8 cellular contexts compared by ENCODE assay signal in the genomic region with DNA sequence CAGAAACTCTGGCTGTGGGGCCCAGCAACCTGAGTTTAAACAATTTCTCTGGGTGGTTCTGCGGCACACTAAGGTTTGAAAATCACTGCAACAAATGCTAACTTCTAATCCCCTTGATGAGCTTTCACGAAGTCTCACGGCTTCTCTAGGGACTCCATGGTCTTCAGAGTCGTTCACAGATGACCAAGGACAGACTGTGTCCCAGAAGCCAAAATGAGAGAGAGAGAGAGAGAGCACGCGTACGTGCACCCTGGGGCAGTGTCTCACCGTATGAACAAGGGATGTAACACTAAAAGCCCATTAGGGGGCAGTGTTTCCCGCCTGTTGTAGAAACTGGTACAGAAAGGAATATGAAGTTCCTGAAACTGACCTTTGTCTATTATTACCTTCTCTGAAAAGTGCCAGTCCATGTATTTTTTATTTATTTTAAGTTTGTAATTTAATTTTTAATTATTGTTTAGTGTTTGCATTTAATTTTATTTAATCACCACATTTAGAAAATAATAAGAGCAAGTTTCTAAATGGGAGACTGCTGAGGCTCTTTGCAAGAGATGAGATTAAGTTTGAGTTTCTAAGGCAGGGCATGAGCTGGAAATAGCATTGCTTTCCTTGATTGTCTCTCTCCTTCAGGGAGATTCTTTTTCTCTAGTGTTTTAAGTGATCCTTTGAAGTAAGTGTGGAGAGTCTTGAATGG. TPM values are rescaled to one million over a fixed set of nuclear protein-coding genes. Genes with fewer than 3 reads are reported as not detected.
DNase-seq lines count a peak whose midpoint lies in the region; ATAC-seq and TF ChIP-seq lines count a peak whose summit lies in the region.

No MANE protein-coding gene starts in this region.

- peaks cover 6% of the 10 kb centered on the region; the same call in 1 of the 2 replicates for H3K9me3 ChIP-seq in AG04450 (ENCODE audit: control insufficient read depth, insufficient read depth, low read length)
- H3K9me3 ChIP-seq in lower lobe of right lung, result no peaks in the 10 kb centered on the region

- H3K36me3 ChIP-seq in lower lobe of right lung, result no peaks in the 10 kb centered on the region

- no peaks in the 10 kb centered on the region for H3K9me3 Mint-ChIP-seq in activated CD4-positive, alpha-beta T cell treated with anti-CD3 and anti-CD28 coated beads, Interleukin-2, amount 10 ng/mL, durations not matched to agents 24 days and 14 days

- POLR2A ChIA-PET in AG04450 (lab: Yijun Ruan, JAX), result interaction anchor here (0.6 to 0.7 kb wide), 2 partner anchors 9 to 407 kb away, joined by 3 to 4 read pairs; partner anchors contain the start of gene EMP1

- H3K36me3 Mint-ChIP-seq in activated CD4-positive, alpha-beta T cell treated with anti-CD3 and anti-CD28 coated beads, Interleukin-2, amount 10 ng/mL, durations not matched to agents 24 days and 14 days (ENCODE audit: low read depth), result no peaks in the 10 kb centered on the region

- H3K4me1 Mint-ChIP-seq in activated CD4-positive, alpha-beta T cell treated with anti-CD3 and anti-CD28 coated beads, Interleukin-2, amount 10 ng/mL, durations not matched to agents 24 days and 14 days, result peaks cover 33% of the 10 kb centered on the region

- no peaks in the 10 kb centered on the region for H3K27me3 Mint-ChIP-seq in activated CD4-positive, alpha-beta T cell treated with anti-CD3 and anti-CD28 coated beads, Interleukin-2, amount 10 ng/mL, durations not matched to agents 24 days and 14 days

- H3K4me3 ChIP-seq in AG04450 (ENCODE audit: low read depth, low read length) (no peak overlapping the region), lower lobe of right lung (no peak overlapping the region)

- peak overlapping the region; percentile 89 for H3K4me3 Mint-ChIP-seq in activated CD4-positive, alpha-beta T cell treated with anti-CD3 and anti-CD28 coated beads, Interleukin-2, amount 10 ng/mL, durations not matched to agents 24 days and 14 days

- H3K27ac Mint-ChIP-seq in activated CD4-positive, alpha-beta T cell treated with anti-CD3 and anti-CD28 coated beads, Interleukin-2, amount 10 ng/mL, durations not matched to agents 24 days and 14 days, result peak overlapping the region; percentile 94

- CTCF ChIA-PET in AG04450 (lab: Charles Lee), result interaction anchor here (0.6 to 4.7 kb wide), 34 partner anchors 9 to 751 kb away, joined by 3 to 33 read pairs (median 4); partner anchors contain the start of genes DDX47 and GPRC5A

- H3K27ac ChIP-seq in AG04450 (ENCODE audit: low read depth, low read length) (no peak overlapping the region), lower lobe of right lung (peak overlapping the region; percentile 89)

- DNase-seq in AG04450 (ENCODE audit: low read depth, low spot score) (peak; percentile 59), NCI-H524 (lab: John Stamatoyannopoulos, UW) (peak; percentile 52 to 76), dermis microvascular lymphatic vessel endothelial cell (ENCODE audit: low read depth in 2 of 2) (peak; percentile 74 to 87), lower lobe of right lung (no peak)
- peak; percentile 88 for DNase-seq in activated CD4-positive, alpha-beta T cell treated with anti-CD3 and anti-CD28 coated beads, Interleukin-2, amount 10 ng/mL, durations not matched to agents 24 days and 14 days
- DNase-seq in stimulated activated CD8-positive, alpha-beta memory T cell treated with anti-CD3 and anti-CD28 coated beads, Interleukin-2, amount 100 ng/mL, for 48 hours (ENCODE audit: low read depth in 2 of 2), result peak; percentile 37 to 43

- intact Hi-C loops in activated CD4-positive, alpha-beta T cell treated with anti-CD3 and anti-CD28 coated beads, Interleukin-2, amount 10 ng/mL, durations not matched to agents 24 days and 14 days (cut with micrococcal nuclease), result loop anchor here (1.0 to 5.0 kb wide), 10 partner anchors 14 to 423 kb away; partner anchors contain the start of genes DDX47 and HEBP1
- intact Hi-C loops in lower lobe of right lung (cut with DNase I), result no loop called here

- H3K4me1 ChIP-seq in lower lobe of right lung, result peaks cover 28% of the 10 kb centered on the region

- ATAC-seq in GM18519 (IDR thresholded peaks at IDR 0.05; ENCODE audit: low FRiP score, unreplicated experiment) (peak; percentile 52), HG03135 (IDR thresholded peaks at IDR 0.05; ENCODE audit: unreplicated experiment) (peak; percentile 68), lower lobe of right lung (peak; percentile 69 to 70)

- TF ChIP-seq CTCF in AG04450 (IDR thresholded peaks at IDR 0.05; ENCODE audit: low read depth, low read length) (peak; percentile 83), lower lobe of right lung (IDR thresholded peaks at IDR 0.05) (peak; percentile 85)

- H3K27me3 ChIP-seq in AG04450 (ENCODE audit: control insufficient read depth, insufficient read depth, low read length), result no peaks in the 10 kb centered on the region
- no peaks in the 10 kb centered on the region for H3K27me3 ChIP-seq in lower lobe of right lung (ENCODE audit: low read depth)

RNA-seq across cellular contexts. Expression of gene APOLD1, which starts 3.4 kb away (rescaled TPM):
- polyA plus RNA-seq in AG04450 (2011; rRNA removed), result 2.2 and 2.6 TPM in 2 replicates
- 1.7 and 2.4 TPM in 2 replicates for polyA minus RNA-seq in AG04450 (2011; rRNA and poly(A)+ RNA removed)
- total RNA-seq in activated CD4-positive, alpha-beta T cell treated with anti-CD3 and anti-CD28 coated beads, Interleukin-2, amount 10 ng/mL, durations not matched to agents 24 days and 14 days, result 4.1 and 5.2 TPM in 2 replicates
- total RNA-seq in dermis microvascular lymphatic vessel endothelial cell, result 38.9 and 41.6 TPM in 2 replicates
- 11.0 TPM for total RNA-seq in lower lobe of right lung

RNA-seq across cellular contexts. Expression of gene DDX47, which starts 24.3 kb away (rescaled TPM):
- 91.3 and 113 TPM in 2 replicates for polyA plus RNA-seq in AG04450 (2011; rRNA removed)
- 58.5 and 70.0 TPM in 2 replicates for polyA minus RNA-seq in AG04450 (2011; rRNA and poly(A)+ RNA removed)
- 123 and 133 TPM in 2 replicates for total RNA-seq in activated CD4-positive, alpha-beta T cell treated with anti-CD3 and anti-CD28 coated beads, Interleukin-2, amount 10 ng/mL, durations not matched to agents 24 days and 14 days
- 46.9 and 48.5 TPM in 2 replicates for total RNA-seq in dermis microvascular lymphatic vessel endothelial cell
- total RNA-seq in lower lobe of right lung, result 45.1 TPM
